8 cellular contexts compared by ENCODE assay signal in the genomic region with DNA sequence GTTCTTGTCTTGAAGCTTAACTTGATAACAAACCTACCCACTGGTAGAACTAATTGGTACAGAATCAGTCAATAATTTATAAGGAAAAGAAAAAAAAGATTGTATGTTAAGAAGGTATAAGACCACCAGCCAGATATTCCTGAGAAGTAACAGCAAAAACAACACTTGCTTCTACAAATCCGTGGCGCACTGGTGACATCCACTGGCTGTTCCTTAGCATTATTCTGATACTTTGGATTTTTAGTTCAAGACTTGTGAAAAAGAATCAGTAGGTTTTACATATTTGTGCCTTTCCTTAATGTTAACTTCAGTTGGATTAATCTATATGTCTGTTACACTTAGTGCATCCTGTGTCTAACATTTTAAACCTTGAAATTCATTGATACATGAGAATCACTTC.
DNase-seq lines count a peak whose midpoint lies in the region; ATAC-seq and TF ChIP-seq lines count a peak whose summit lies in the region.

No MANE protein-coding gene starts in this region.

- H3K4me1 ChIP-seq in SK-N-SH (ENCODE audit: control insufficient read depth in 1 of 2, insufficient read depth in 2 of 2, low read depth in 1 of 2, low read length in 1 of 2): no peaks in the 10 kb centered on the region

- ATAC-seq in GM19397 (IDR thresholded peaks at IDR 0.05; ENCODE audit: unreplicated experiment) (no peak), HG02759 (IDR thresholded peaks at IDR 0.05; ENCODE audit: unreplicated experiment) (no peak), HG03097 (IDR thresholded peaks at IDR 0.05; ENCODE audit: low FRiP score, unreplicated experiment) (no peak)

- peak; percentile 47 for TF ChIP-seq CTCF in 22Rv1 (IDR thresholded peaks at IDR 0.05)
- peak; percentile 66 for TF ChIP-seq CTCF in SK-N-SH (IDR thresholded peaks at IDR 0.05)

- TF ChIP-seq RAD21 in SK-N-SH (IDR thresholded peaks at IDR 0.05; ENCODE audit: low read length): peak; percentile 94

- H4K20me1 ChIP-seq in SK-N-SH (ENCODE audit: insufficient read depth): no peaks in the 10 kb centered on the region

- POLR2A ChIA-PET in HEK293T (lab: Yijun Ruan, JAX) (no interaction called here), SK-N-SH (lab: Yijun Ruan, JAX) (interaction anchor here (0.6 kb wide), 1 partner anchor 764 kb away, joined by 3 read pairs; no protein-coding TSS in a partner anchor)

- no peak overlapping the region for H2AFZ ChIP-seq in SK-N-SH (ENCODE audit: low read depth)

- H3K27ac ChIP-seq in 22Rv1 (no peak overlapping the region), SK-N-SH (ENCODE audit: low read depth in 2 of 2, low read length in 1 of 2) (no peak overlapping the region)

- no peak overlapping the region for H3K4me3 ChIP-seq in SK-N-SH (ENCODE audit: low read depth in 2 of 2, low read length in 1 of 2)

- H3K27me3 ChIP-seq in SK-N-SH (ENCODE audit: insufficient read depth): no peaks in the 10 kb centered on the region

- no peak for TF ChIP-seq EP300 in SK-N-SH (IDR thresholded peaks at IDR 0.05; ENCODE audit: borderline replicate concordance in 1 of 2, low read depth in 1 of 2, low read length in 1 of 2)

- no peaks in the 10 kb centered on the region for H3F3A ChIP-seq in SK-N-SH (replicated peaks; ENCODE audit: insufficient read depth)

- no peaks in the 10 kb centered on the region for H3K79me2 ChIP-seq in SK-N-SH (ENCODE audit: insufficient read depth)

- peak; percentile 21 for DNase-seq in HEK293T (ENCODE audit: extremely low spot score)
- peak; percentile 22 for DNase-seq in SK-N-SH
- peak; percentile 26 for DNase-seq in iPS-NIHi7 (ENCODE audit: extremely low spot score)
- DNase-seq in SHP77 (lab: John Stamatoyannopoulos, UW): no peak

- H3K36me3 ChIP-seq in SK-N-SH (replicated peaks in 1 of 2; ENCODE audit: control insufficient read depth in 1 of 2, insufficient read depth in 2 of 2, low read length in 1 of 2): no peaks in the 10 kb centered on the region

- H3K9me3 ChIP-seq in SK-N-SH: no peaks in the 10 kb centered on the region

- H3K9me2 ChIP-seq in SK-N-SH: no peaks in the 10 kb centered on the region

- no peak overlapping the region for H3K4me2 ChIP-seq in SK-N-SH

- CTCF ChIA-PET in HEK293T (lab: Yijun Ruan, JAX): interaction anchor here (0.8 kb wide), 1 partner anchor 343 kb away, joined by 3 read pairs; no protein-coding TSS in a partner anchor
- CTCF ChIA-PET in SK-N-SH (lab: Yijun Ruan, JAX): interaction anchor here (0.6 to 4.1 kb wide), 28 partner anchors 9 to 1346 kb away, joined by 3 to 46 read pairs (median 4); no protein-coding TSS in a partner anchor

- 36% methylated on average over 2 of the region's 2 CpGs for WGBS in SK-N-SH (ENCODE audit: low lambda C conversion rate)

- H3K9ac ChIP-seq in SK-N-SH: no peak overlapping the region

TF ChIP-seq in HEK293T, 16 proteins besides CTCF, POLR2A, EP300 and RAD21:
- TF ChIP-seq CTBP1 (IDR thresholded peaks at IDR 0.05; ENCODE audit: borderline replicate concordance) (no peak), LEF1 (IDR thresholded peaks at IDR 0.05; ENCODE audit: borderline replicate concordance) (no peak), FOXK2 (IDR thresholded peaks at IDR 0.05) (no peak), ELF4 (IDR thresholded peaks at IDR 0.05) (no peak), HDGF (IDR thresholded peaks at IDR 0.05; ENCODE audit: borderline replicate concordance) (no peak), ARNT (IDR thresholded peaks at IDR 0.05) (no peak), NFRKB (IDR thresholded peaks at IDR 0.05) (no peak), SP1 (IDR thresholded peaks at IDR 0.05) (no peak), ZNF384 (IDR thresholded peaks at IDR 0.05) (no peak), FOXM1 (IDR thresholded peaks at IDR 0.05; ENCODE audit: borderline replicate concordance) (no peak), BHLHE40 (IDR thresholded peaks at IDR 0.05; ENCODE audit: borderline replicate concordance) (no peak), FOXA1 (IDR thresholded peaks at IDR 0.05) (no peak), L3MBTL2 (conservative IDR thresholded peaks at IDR 0.05) (no peak), TARDBP (IDR thresholded peaks at IDR 0.05) (no peak), SUZ12 (IDR thresholded peaks at IDR 0.05) (no peak)
- TF ChIP-seq, protein P1, sequence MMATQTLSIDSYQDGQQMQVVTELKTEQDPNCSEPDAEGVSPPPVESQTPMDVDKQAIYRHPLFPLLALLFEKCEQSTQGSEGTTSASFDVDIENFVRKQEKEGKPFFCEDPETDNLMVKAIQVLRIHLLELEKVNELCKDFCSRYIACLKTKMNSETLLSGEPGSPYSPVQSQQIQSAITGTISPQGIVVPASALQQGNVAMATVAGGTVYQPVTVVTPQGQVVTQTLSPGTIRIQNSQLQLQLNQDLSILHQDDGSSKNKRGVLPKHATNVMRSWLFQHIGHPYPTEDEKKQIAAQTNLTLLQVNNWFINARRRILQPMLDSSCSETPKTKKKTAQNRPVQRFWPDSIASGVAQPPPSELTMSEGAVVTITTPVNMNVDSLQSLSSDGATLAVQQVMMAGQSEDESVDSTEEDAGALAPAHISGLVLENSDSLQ (IDR thresholded peaks at IDR 0.05): no peak

TF ChIP-seq in SK-N-SH, 30 proteins besides CTCF, POLR2A, EP300 and RAD21:
- no peak for TF ChIP-seq MEF2A (IDR thresholded peaks at IDR 0.05; ENCODE audit: borderline replicate concordance, low read depth)
- TF ChIP-seq GABPA (IDR thresholded peaks at IDR 0.05; ENCODE audit: low read depth): no peak
- TF ChIP-seq SMC3 (IDR thresholded peaks at IDR 0.05; ENCODE audit: low read depth, low read length): peak; percentile 65
- TF ChIP-seq SIN3A (IDR thresholded peaks at IDR 0.05; ENCODE audit: borderline replicate concordance, low read depth, low read length): no peak

Comparison
In these comparisons a context has a peak if more than half of its experiments do, and no peak if none do; other contexts are left out.
1. DNase-seq: peak in HEK293T (single experiment), SK-N-SH (single experiment) and iPS-NIHi7 (single experiment); none in SHP77 (0 of 2).